In genomic region chr1:230972855-230973271, GRCh38 we compare ENCODE assay signal across 10 cellular contexts. TPM values are rescaled to one million over a fixed set of nuclear protein-coding genes. Genes with fewer than 3 reads are reported as not detected.
DNase-seq lines count a peak whose midpoint lies in the region; ATAC-seq, FAIRE-seq and TF ChIP-seq lines count a peak whose summit lies in the region.
"Had no signal": no experiment of that assay in that cellular context is flagged by ENCODE, and none has a peak within 500 bp of the region (broad histone marks: within the 10 kb centered on the region; RNA-seq: fewer than 3 reads in every experiment).

No MANE protein-coding gene starts in this region.

- 65% methylated on average over 1 of the region's 1 CpG for WGBS in hepatocyte (ENCODE audit: low lambda C conversion rate, missing lambda C conversion rate)
- 50 to 75% (median 52%) methylated on average over 1 of the region's 1 CpG for WGBS in small intestine, 3 donors

- peaks cover 45% of the 10 kb centered on the region for H3K4me1 Mint-ChIP-seq in activated CD4-positive, alpha-beta T cell treated with anti-CD3 and anti-CD28 coated beads, Interleukin-2, amount 10 ng/mL, durations not matched to agents 24 days and 14 days

- H3K27me3 ChIP-seq in BLaER1 treated with 17β-estradiol and CSF1 and Interleukin-3, amounts not matched to agents 10 nM and 100 nM: no peaks in the 10 kb centered on the region
- H3K27me3 ChIP-seq in hepatocyte: no peaks in the 10 kb centered on the region
- H3K27me3 ChIP-seq in small intestine (ENCODE audit: control insufficient read depth in 2 of 2, insufficient read depth in 2 of 2, low read length in 2 of 2): no peaks in the 10 kb centered on the region
- H3K27me3 ChIP-seq in left ventricle myocardium inferior (ENCODE audit: low read depth): no peaks in the 10 kb centered on the region

- ATAC-seq in GM19467 (IDR thresholded peaks at IDR 0.05; ENCODE audit: unreplicated experiment) (peak; percentile 53), HG03565 (IDR thresholded peaks at IDR 0.05; ENCODE audit: unreplicated experiment) (peak; percentile 77)

- H3K27ac Mint-ChIP-seq in activated CD4-positive, alpha-beta T cell treated with anti-CD3 and anti-CD28 coated beads, Interleukin-2, amount 10 ng/mL, durations not matched to agents 24 days and 14 days: peak overlapping the region; percentile 61

- peak overlapping the region; percentile 39 to 83 (median 64) for H3K4me2 ChIP-seq in BLaER1 treated with 17β-estradiol and CSF1 and Interleukin-3, amounts not matched to agents 10 nM and 100 nM
- no peak overlapping the region for H3K4me2 ChIP-seq in hepatocyte

- peak overlapping the region in 10 of 11 experiments; percentile 24 to 77 (median 56); a peak in 19 of 22 replicates for H3K27ac ChIP-seq in BLaER1 treated with 17β-estradiol and CSF1 and Interleukin-3, amounts not matched to agents 10 nM and 100 nM
- H3K27ac ChIP-seq in hepatocyte (peak overlapping the region; percentile 59), small intestine (ENCODE audit: low read depth in 1 of 2, low read length in 1 of 2) (peak overlapping the region in 1 of 2 donors; percentile 66), left ventricle myocardium inferior (replicated peaks) (no peak overlapping the region)

- no peaks in the 10 kb centered on the region for H3K9me3 Mint-ChIP-seq in activated CD4-positive, alpha-beta T cell treated with anti-CD3 and anti-CD28 coated beads, Interleukin-2, amount 10 ng/mL, durations not matched to agents 24 days and 14 days

- no peak for FAIRE-seq in small intestine (lab: Jason Lieb, UNC)
- FAIRE-seq: bronchial epithelial cell, G401.6 had no signal

- no peak for TF ChIP-seq CTCF in hepatocyte (IDR thresholded peaks at IDR 0.05; ENCODE audit: poor library complexity)
- no peak for TF ChIP-seq CTCF in left ventricle myocardium inferior (IDR thresholded peaks at IDR 0.05; ENCODE audit: borderline replicate concordance)

- peaks cover 59% of the 10 kb centered on the region for H3K79me2 ChIP-seq in hepatocyte

- H3K36me3 Mint-ChIP-seq in activated CD4-positive, alpha-beta T cell treated with anti-CD3 and anti-CD28 coated beads, Interleukin-2, amount 10 ng/mL, durations not matched to agents 24 days and 14 days (ENCODE audit: low read depth): peaks cover 16% of the 10 kb centered on the region

- no peaks in the 10 kb centered on the region for H3K9me2 ChIP-seq in hepatocyte (replicated peaks; ENCODE audit: insufficient read depth)

- no peaks in the 10 kb centered on the region for H3K27me3 Mint-ChIP-seq in activated CD4-positive, alpha-beta T cell treated with anti-CD3 and anti-CD28 coated beads, Interleukin-2, amount 10 ng/mL, durations not matched to agents 24 days and 14 days

- H3K4me1 ChIP-seq in BLaER1 treated with 17β-estradiol and CSF1 and Interleukin-3, amounts not matched to agents 10 nM and 100 nM: peaks cover 42 to 59% (median 48%) of the 10 kb centered on the region in 10 experiments
- H3K4me1 ChIP-seq in hepatocyte (ENCODE audit: insufficient read depth) (peaks cover 18% of the 10 kb centered on the region), small intestine (ENCODE audit: control insufficient read depth in 2 of 2, insufficient read depth in 1 of 2, low read depth in 1 of 2, low read length in 1 of 2) (peaks cover 5 to 7% of the 10 kb centered on the region in 2 donors), left ventricle myocardium inferior (peaks cover 18% of the 10 kb centered on the region)

- intact Hi-C loops in activated CD4-positive, alpha-beta T cell treated with anti-CD3 and anti-CD28 coated beads, Interleukin-2, amount 10 ng/mL, durations not matched to agents 24 days and 14 days (cut with micrococcal nuclease): loop anchor here (10.0 kb wide), 1 partner anchor 362 kb away; the partner anchor contains the start of genes EXOC8 and SPRTN
- intact Hi-C loops in left ventricle myocardium inferior (cut with micrococcal nuclease): no loop called here

- H2AFZ ChIP-seq in hepatocyte: no peak overlapping the region

- DNase-seq in activated CD4-positive, alpha-beta T cell treated with anti-CD3 and anti-CD28 coated beads, Interleukin-2, amount 10 ng/mL, durations not matched to agents 24 days and 14 days: peak; percentile 89
- DNase-seq in hepatocyte (ENCODE audit: low spot score) (no peak), small intestine (no peak), COLO668 (lab: John Stamatoyannopoulos, UW; ENCODE audit: unreplicated experiment) (no peak), left ventricle myocardium inferior (no peak)

- peak overlapping the region; percentile 55 for H3K4me3 Mint-ChIP-seq in activated CD4-positive, alpha-beta T cell treated with anti-CD3 and anti-CD28 coated beads, Interleukin-2, amount 10 ng/mL, durations not matched to agents 24 days and 14 days

- H3K9ac ChIP-seq in BLaER1 treated with 17β-estradiol and CSF1 and Interleukin-3, amounts not matched to agents 10 nM and 100 nM: peak overlapping the region in 5 of 11 experiments; percentile 16 to 41 (median 33); a peak in 6 of 22 replicates

- 0 out of 20 replicates have a peak overlapping the region, but pooled peaks of 1 of the 10 experiments have one; percentile 3 for H3K4me3 ChIP-seq in BLaER1 treated with 17β-estradiol and CSF1 and Interleukin-3, amounts not matched to agents 10 nM and 100 nM
- H3K4me3 ChIP-seq in hepatocyte (no peak overlapping the region), small intestine (ENCODE audit: low read depth in 1 of 2, low read length in 2 of 2) (no peak overlapping the region), left ventricle myocardium inferior (no peak overlapping the region)

- H3K9me3 ChIP-seq in BLaER1 treated with 17β-estradiol and CSF1 and Interleukin-3, amounts not matched to agents 10 nM and 100 nM (replicated peaks in 1 of 11): no peaks in the 10 kb centered on the region
- H3K9me3 ChIP-seq in hepatocyte (ENCODE audit: low read depth): no peaks in the 10 kb centered on the region
- H3K9me3 ChIP-seq in small intestine (ENCODE audit: control insufficient read depth, low read depth): no peaks in the 10 kb centered on the region
- no peaks in the 10 kb centered on the region for H3K9me3 ChIP-seq in left ventricle myocardium inferior (replicated peaks)

- peaks cover 7 to 28% (median 15%) of the 10 kb centered on the region in 11 experiments; a peak in 17 of 22 replicates for H3K36me3 ChIP-seq in BLaER1 treated with 17β-estradiol and CSF1 and Interleukin-3, amounts not matched to agents 10 nM and 100 nM
- H3K36me3 ChIP-seq in hepatocyte (replicated peaks; ENCODE audit: insufficient read depth, low read depth) (no peaks in the 10 kb centered on the region), small intestine (ENCODE audit: control insufficient read depth in 2 of 2, insufficient read depth in 2 of 2, low read length in 2 of 2) (peaks cover 0 to 3% of the 10 kb centered on the region in 2 donors), left ventricle myocardium inferior (peaks cover 6% of the 10 kb centered on the region)

- H4K20me1 ChIP-seq in BLaER1 treated with 17β-estradiol and CSF1 and Interleukin-3, amounts not matched to agents 10 nM and 100 nM: peaks cover 0 to 39% (median 0%) of the 10 kb centered on the region in 11 experiments; a peak in 3 of 22 replicates
- H4K20me1 ChIP-seq in hepatocyte (ENCODE audit: insufficient read depth, poor library complexity, severe bottlenecking): no peaks in the 10 kb centered on the region

RNA-seq across cellular contexts. Expression of gene TTC13, which starts 5.8 kb away (rescaled TPM):
- total RNA-seq in activated CD4-positive, alpha-beta T cell treated with anti-CD3 and anti-CD28 coated beads, Interleukin-2, amount 10 ng/mL, durations not matched to agents 24 days and 14 days: 22.7 and 23.8 TPM in 2 replicates
- total RNA-seq in hepatocyte: 11.5 and 14.9 TPM in 2 replicates
- 9.7 and 13.0 TPM in 2 replicates for polyA plus RNA-seq in hepatocyte
- 1 to 10 TPM; 4.6 to 7.8 (median 7.6) TPM for polyA plus RNA-seq in small intestine
- 6.7 TPM for total RNA-seq in left ventricle myocardium inferior

RNA-seq across cellular contexts. Expression of gene ARV1, which starts 6.0 kb away (rescaled TPM):
- 15.0 and 15.2 TPM in 2 replicates for total RNA-seq in activated CD4-positive, alpha-beta T cell treated with anti-CD3 and anti-CD28 coated beads, Interleukin-2, amount 10 ng/mL, durations not matched to agents 24 days and 14 days
- total RNA-seq in hepatocyte (20.0 and 20.6 TPM in 2 replicates), left ventricle myocardium inferior (19.3 TPM)
- polyA plus RNA-seq in hepatocyte (19.9 and 24.4 TPM in 2 replicates), small intestine (10 to 100 TPM; 15.7 to 30.5 (median 21.2) TPM)
